ENCODE assay signal across 1 cellular context in genomic region chr4:89363786-89364185, GRCh38.
TF ChIP-seq lines count a peak whose summit lies in the region.

No MANE protein-coding gene starts in this region.

TF ChIP-seq in WTC11, 78 proteins besides CTCF, POLR2A, EP300 and RAD21 (continued from another document):
- no peak for TF ChIP-seq ZNF281 (CRISPR knock-in tag; IDR thresholded peaks at IDR 0.05)
- no peak for TF ChIP-seq ZNF219 (CRISPR knock-in tag; IDR thresholded peaks at IDR 0.05; ENCODE audit: borderline replicate concordance)
- no peak for TF ChIP-seq MAX (CRISPR knock-in tag; IDR thresholded peaks at IDR 0.05)
- no peak for TF ChIP-seq GRHL2 (CRISPR knock-in tag; IDR thresholded peaks at IDR 0.05; ENCODE audit: insufficient replicate concordance, severe bottlenecking)
- no peak for TF ChIP-seq NR2C2 (CRISPR knock-in tag; IDR thresholded peaks at IDR 0.05)
- no peak for TF ChIP-seq PRRX2 (CRISPR knock-in tag; IDR thresholded peaks at IDR 0.05)
- no peak for TF ChIP-seq MXD4 (CRISPR knock-in tag; IDR thresholded peaks at IDR 0.05; ENCODE audit: borderline replicate concordance)
- TF ChIP-seq SMAD3 (CRISPR knock-in tag; IDR thresholded peaks at IDR 0.05; ENCODE audit: borderline replicate concordance), result no peak
- no peak for TF ChIP-seq CDX4 (CRISPR knock-in tag; IDR thresholded peaks at IDR 0.05; ENCODE audit: borderline replicate concordance)
- no peak for TF ChIP-seq STAT6 (CRISPR knock-in tag; conservative IDR thresholded peaks at IDR 0.05; ENCODE audit: low read depth)
TF ChIP-seq in WTC11: peak in this region for 0.
